Comparison of ENCODE assay signal across 2 cellular contexts in the genomic region with DNA sequence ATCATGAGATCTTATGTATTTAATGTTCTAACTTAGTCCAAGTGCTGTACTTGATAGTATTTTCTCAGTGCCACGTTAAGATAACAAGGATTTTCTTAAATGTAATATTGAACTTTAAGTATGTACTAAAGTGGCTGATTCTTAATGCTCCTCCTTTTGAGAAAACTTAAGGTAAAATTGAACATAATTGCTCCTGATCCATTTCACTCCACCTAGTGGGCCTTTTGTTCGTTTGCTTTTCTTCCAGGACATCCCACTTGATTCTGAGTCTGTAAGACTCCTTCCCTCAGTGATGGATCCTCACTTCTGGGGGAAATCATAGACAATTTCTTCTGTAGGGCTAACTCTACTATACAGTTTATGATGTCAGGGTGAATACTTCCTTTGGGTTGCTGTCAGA.
TF ChIP-seq lines count a peak whose summit lies in the region.

No MANE protein-coding gene starts in this region.

TF ChIP-seq in GM23338, 12 proteins besides CTCF, POLR2A, EP300 and RAD21 (continued from another document):
- TF ChIP-seq, protein P1, sequence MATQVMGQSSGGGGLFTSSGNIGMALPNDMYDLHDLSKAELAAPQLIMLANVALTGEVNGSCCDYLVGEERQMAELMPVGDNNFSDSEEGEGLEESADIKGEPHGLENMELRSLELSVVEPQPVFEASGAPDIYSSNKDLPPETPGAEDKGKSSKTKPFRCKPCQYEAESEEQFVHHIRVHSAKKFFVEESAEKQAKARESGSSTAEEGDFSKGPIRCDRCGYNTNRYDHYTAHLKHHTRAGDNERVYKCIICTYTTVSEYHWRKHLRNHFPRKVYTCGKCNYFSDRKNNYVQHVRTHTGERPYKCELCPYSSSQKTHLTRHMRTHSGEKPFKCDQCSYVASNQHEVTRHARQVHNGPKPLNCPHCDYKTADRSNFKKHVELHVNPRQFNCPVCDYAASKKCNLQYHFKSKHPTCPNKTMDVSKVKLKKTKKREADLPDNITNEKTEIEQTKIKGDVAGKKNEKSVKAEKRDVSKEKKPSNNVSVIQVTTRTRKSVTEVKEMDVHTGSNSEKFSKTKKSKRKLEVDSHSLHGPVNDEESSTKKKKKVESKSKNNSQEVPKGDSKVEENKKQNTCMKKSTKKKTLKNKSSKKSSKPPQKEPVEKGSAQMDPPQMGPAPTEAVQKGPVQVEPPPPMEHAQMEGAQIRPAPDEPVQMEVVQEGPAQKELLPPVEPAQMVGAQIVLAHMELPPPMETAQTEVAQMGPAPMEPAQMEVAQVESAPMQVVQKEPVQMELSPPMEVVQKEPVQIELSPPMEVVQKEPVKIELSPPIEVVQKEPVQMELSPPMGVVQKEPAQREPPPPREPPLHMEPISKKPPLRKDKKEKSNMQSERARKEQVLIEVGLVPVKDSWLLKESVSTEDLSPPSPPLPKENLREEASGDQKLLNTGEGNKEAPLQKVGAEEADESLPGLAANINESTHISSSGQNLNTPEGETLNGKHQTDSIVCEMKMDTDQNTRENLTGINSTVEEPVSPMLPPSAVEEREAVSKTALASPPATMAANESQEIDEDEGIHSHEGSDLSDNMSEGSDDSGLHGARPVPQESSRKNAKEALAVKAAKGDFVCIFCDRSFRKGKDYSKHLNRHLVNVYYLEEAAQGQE (IDR thresholded peaks at IDR 0.05; ENCODE audit: unreplicated experiment), result no peak
- TF ChIP-seq EZH2phosphoT487 (IDR thresholded peaks at IDR 0.05; ENCODE audit: unreplicated experiment) (no peak), STAT1 (IDR thresholded peaks at IDR 0.05; ENCODE audit: unreplicated experiment) (no peak), EZH2 (IDR thresholded peaks at IDR 0.05; ENCODE audit: low read depth, unreplicated experiment) (no peak), CREB1 (CRISPR knock-in tag; IDR thresholded peaks at IDR 0.05; ENCODE audit: low read depth) (no peak), JUNB (IDR thresholded peaks at IDR 0.05; ENCODE audit: unreplicated experiment) (no peak)
- TF ChIP-seq, protein P2, sequence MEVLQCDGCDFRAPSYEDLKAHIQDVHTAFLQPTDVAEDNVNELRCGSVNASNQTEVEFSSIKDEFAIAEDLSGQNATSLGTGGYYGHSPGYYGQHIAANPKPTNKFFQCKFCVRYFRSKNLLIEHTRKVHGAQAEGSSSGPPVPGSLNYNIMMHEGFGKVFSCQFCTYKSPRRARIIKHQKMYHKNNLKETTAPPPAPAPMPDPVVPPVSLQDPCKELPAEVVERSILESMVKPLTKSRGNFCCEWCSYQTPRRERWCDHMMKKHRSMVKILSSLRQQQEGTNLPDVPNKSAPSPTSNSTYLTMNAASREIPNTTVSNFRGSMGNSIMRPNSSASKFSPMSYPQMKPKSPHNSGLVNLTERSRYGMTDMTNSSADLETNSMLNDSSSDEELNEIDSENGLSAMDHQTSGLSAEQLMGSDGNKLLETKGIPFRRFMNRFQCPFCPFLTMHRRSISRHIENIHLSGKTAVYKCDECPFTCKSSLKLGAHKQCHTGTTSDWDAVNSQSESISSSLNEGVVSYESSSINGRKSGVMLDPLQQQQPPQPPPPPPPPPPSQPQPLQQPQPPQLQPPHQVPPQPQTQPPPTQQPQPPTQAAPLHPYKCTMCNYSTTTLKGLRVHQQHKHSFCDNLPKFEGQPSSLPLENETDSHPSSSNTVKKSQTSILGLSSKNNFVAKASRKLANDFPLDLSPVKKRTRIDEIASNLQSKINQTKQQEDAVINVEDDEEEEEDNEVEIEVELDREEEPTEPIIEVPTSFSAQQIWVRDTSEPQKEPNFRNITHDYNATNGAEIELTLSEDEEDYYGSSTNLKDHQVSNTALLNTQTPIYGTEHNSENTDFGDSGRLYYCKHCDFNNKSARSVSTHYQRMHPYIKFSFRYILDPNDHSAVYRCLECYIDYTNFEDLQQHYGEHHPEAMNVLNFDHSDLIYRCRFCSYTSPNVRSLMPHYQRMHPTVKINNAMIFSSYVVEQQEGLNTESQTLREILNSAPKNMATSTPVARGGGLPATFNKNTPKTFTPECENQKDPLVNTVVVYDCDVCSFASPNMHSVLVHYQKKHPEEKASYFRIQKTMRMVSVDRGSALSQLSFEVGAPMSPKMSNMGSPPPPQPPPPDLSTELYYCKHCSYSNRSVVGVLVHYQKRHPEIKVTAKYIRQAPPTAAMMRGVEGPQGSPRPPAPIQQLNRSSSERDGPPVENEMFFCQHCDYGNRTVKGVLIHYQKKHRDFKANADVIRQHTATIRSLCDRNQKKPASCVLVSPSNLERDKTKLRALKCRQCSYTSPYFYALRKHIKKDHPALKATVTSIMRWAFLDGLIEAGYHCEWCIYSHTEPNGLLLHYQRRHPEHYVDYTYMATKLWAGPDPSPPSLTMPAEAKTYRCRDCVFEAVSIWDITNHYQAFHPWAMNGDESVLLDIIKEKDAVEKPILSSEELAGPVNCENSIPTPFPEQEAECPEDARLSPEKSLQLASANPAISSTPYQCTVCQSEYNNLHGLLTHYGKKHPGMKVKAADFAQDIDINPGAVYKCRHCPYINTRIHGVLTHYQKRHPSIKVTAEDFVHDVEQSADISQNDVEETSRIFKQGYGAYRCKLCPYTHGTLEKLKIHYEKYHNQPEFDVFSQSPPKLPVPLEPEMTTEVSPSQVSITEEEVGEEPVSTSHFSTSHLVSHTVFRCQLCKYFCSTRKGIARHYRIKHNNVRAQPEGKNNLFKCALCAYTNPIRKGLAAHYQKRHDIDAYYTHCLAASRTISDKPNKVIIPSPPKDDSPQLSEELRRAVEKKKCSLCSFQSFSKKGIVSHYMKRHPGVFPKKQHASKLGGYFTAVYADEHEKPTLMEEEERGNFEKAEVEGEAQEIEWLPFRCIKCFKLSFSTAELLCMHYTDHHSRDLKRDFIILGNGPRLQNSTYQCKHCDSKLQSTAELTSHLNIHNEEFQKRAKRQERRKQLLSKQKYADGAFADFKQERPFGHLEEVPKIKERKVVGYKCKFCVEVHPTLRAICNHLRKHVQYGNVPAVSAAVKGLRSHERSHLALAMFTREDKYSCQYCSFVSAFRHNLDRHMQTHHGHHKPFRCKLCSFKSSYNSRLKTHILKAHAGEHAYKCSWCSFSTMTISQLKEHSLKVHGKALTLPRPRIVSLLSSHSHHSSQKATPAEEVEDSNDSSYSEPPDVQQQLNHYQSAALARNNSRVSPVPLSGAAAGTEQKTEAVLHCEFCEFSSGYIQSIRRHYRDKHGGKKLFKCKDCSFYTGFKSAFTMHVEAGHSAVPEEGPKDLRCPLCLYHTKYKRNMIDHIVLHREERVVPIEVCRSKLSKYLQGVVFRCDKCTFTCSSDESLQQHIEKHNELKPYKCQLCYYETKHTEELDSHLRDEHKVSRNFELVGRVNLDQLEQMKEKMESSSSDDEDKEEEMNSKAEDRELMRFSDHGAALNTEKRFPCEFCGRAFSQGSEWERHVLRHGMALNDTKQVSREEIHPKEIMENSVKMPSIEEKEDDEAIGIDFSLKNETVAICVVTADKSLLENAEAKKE (CRISPR knock-in tag; IDR thresholded peaks at IDR 0.05), result no peak

TF ChIP-seq in HEK293T, 16 proteins besides CTCF, POLR2A, EP300 and RAD21 (continued from another document):
- TF ChIP-seq FOXK2 (IDR thresholded peaks at IDR 0.05), result no peak
- TF ChIP-seq NFRKB (IDR thresholded peaks at IDR 0.05), result no peak
- no peak for TF ChIP-seq SUZ12 (IDR thresholded peaks at IDR 0.05)
- no peak for TF ChIP-seq FOXA1 (IDR thresholded peaks at IDR 0.05)
TF ChIP-seq in HEK293T: peak in this region for 0.
